ENCODE assay signal across 6 cellular contexts in genomic region chr12:84036912-84037311, GRCh38.
"Had no signal": no experiment of that assay in that cellular context is flagged by ENCODE, and none has a peak within 500 bp of the region (broad histone marks: within the 10 kb centered on the region; RNA-seq: fewer than 3 reads in every experiment).

No MANE protein-coding gene starts in this region.

- H3K4me3 ChIP-seq: GM23248, K562 had no signal

- H3K27ac ChIP-seq: GM23248 had no signal

- H3K9ac ChIP-seq: GM23248 had no signal

- H3K27ac Mint-ChIP-seq: H9 had no signal

- DNase-seq: GM23248, GOT3, H9, HCEC 1CT, IMR-90 had no signal

- H3K4me3 Mint-ChIP-seq: H9 had no signal

- H2AFZ ChIP-seq: GM23248 had no signal
